30 cellular contexts compared by ENCODE assay signal in genomic region chr7:44167920-44168319, GRCh38. TPM values are rescaled to one million over a fixed set of nuclear protein-coding genes. Genes with fewer than 3 reads are reported as not detected.
DNase-seq lines count a peak whose midpoint lies in the region; ATAC-seq, FAIRE-seq and TF ChIP-seq lines count a peak whose summit lies in the region.
"Had no signal": no experiment of that assay in that cellular context is flagged by ENCODE, and none has a peak within 500 bp of the region (broad histone marks: within the 10 kb centered on the region; RNA-seq: fewer than 3 reads in every experiment).

No MANE protein-coding gene starts in this region.

- H3F3A ChIP-seq in Loucy (ENCODE audit: low read depth), result no peaks in the 10 kb centered on the region

- intact Hi-C loops in OCI-LY7 (cut with micrococcal nuclease; ENCODE audit: unreplicated experiment) (no loop called here), cardiac septum (cut with DNase I) (no loop called here)

- POLR2A ChIA-PET in OCI-LY7 (lab: Charles Lee), result no interaction called here
- POLR2A ChIA-PET in activated CD4-positive, alpha-beta memory T cell treated with anti-CD3 and anti-CD28 coated beads, Interleukin-2, amount 10 ng/mL, durations not matched to agents 7 days and 5 days (lab: Charles Lee), result no interaction called here

- ATAC-seq in memory B cell (ENCODE audit: low read depth) (peak; percentile 95), GM21423 (IDR thresholded peaks at IDR 0.05; ENCODE audit: unreplicated experiment) (no peak), HG02623 (IDR thresholded peaks at IDR 0.05; ENCODE audit: unreplicated experiment) (no peak)
- ATAC-seq: activated T-cell treated with anti-CD3 and anti-CD28 coated beads, Interleukin-2, amount 50 U/mL, for 72 hours had no signal

- CTCF ChIA-PET in OCI-LY7 (lab: Charles Lee; ENCODE audit: unreplicated experiment), result no interaction called here
- CTCF ChIA-PET in activated CD4-positive, alpha-beta memory T cell treated with anti-CD3 and anti-CD28 coated beads, Interleukin-2, amount 10 ng/mL, durations not matched to agents 7 days and 5 days (lab: Charles Lee), result no interaction called here

- H2AFZ ChIP-seq in Loucy (ENCODE audit: low read length) (peak overlapping the region; percentile 91), OCI-LY7 (ENCODE audit: low read length) (no peak overlapping the region)

- TF ChIP-seq CTCF in Loucy (conservative IDR thresholded peaks at IDR 0.05; ENCODE audit: low read length) (no peak), OCI-LY7 (conservative IDR thresholded peaks at IDR 0.05; ENCODE audit: low read length) (no peak)

- H3K4me1 Mint-ChIP-seq in memory B cell, result peaks cover 9% of the 10 kb centered on the region
- H3K4me1 Mint-ChIP-seq in activated CD4-positive, alpha-beta memory T cell treated with anti-CD3 and anti-CD28 coated beads, Interleukin-2, amount 10 ng/mL, durations not matched to agents 7 days and 5 days, result peaks cover 10% of the 10 kb centered on the region
- H3K4me1 Mint-ChIP-seq: central memory CD8-positive, alpha-beta T cell had no signal

- H3K36me3 Mint-ChIP-seq in memory B cell, result peaks cover 7% of the 10 kb centered on the region
- H3K36me3 Mint-ChIP-seq in activated CD4-positive, alpha-beta memory T cell treated with anti-CD3 and anti-CD28 coated beads, Interleukin-2, amount 10 ng/mL, durations not matched to agents 7 days and 5 days (ENCODE audit: low read depth), result no peaks in the 10 kb centered on the region

- no peak overlapping the region for H3K4me2 ChIP-seq in Loucy (ENCODE audit: low read depth, low read length, poor library complexity, severe bottlenecking)
- H3K4me2 ChIP-seq in OCI-LY7 (ENCODE audit: low read length), result peak overlapping the region; percentile 14; the same call in 1 of the 2 replicates
- H3K4me2 ChIP-seq: SK-N-SH had no signal

- H3K9me3 ChIP-seq in Loucy (ENCODE audit: insufficient read depth, low read depth, low read length) (no peaks in the 10 kb centered on the region), OCI-LY7 (ENCODE audit: low read length) (no peaks in the 10 kb centered on the region)
- H3K9me3 ChIP-seq: Caco-2, SK-N-SH had no signal

- no peak overlapping the region for H3K4me3 Mint-ChIP-seq in memory B cell
- no peak overlapping the region for H3K4me3 Mint-ChIP-seq in activated CD4-positive, alpha-beta memory T cell treated with anti-CD3 and anti-CD28 coated beads, Interleukin-2, amount 10 ng/mL, durations not matched to agents 7 days and 5 days
- H3K4me3 Mint-ChIP-seq: activated T-cell treated with anti-CD3 and anti-CD28 coated beads, Interleukin-2, amount 50 U/mL, for 72 hours; central memory CD8-positive, alpha-beta T cell had no signal

- no TSS peak for BruUV-seq in OCI-LY7 (replicated peaks; lab: Mats Ljungman, UMichigan)

- no peak overlapping the region for H3K27ac Mint-ChIP-seq in memory B cell
- H3K27ac Mint-ChIP-seq in activated CD4-positive, alpha-beta memory T cell treated with anti-CD3 and anti-CD28 coated beads, Interleukin-2, amount 10 ng/mL, durations not matched to agents 7 days and 5 days, result no peak overlapping the region
- H3K27ac Mint-ChIP-seq: activated T-cell treated with anti-CD3 and anti-CD28 coated beads, Interleukin-2, amount 50 U/mL, for 72 hours had no signal

- H3K79me2 ChIP-seq in Loucy (ENCODE audit: insufficient read depth, low read length) (no peaks in the 10 kb centered on the region), OCI-LY7 (ENCODE audit: insufficient read depth, low read depth, low read length) (no peaks in the 10 kb centered on the region)

- H4K20me1 ChIP-seq in Loucy (ENCODE audit: insufficient read depth, low read length, poor library complexity, severe bottlenecking) (no peaks in the 10 kb centered on the region), OCI-LY7 (ENCODE audit: insufficient read depth, low read length) (no peaks in the 10 kb centered on the region)

- peaks cover 3% of the 10 kb centered on the region for H3K27me3 Mint-ChIP-seq in memory B cell
- H3K27me3 Mint-ChIP-seq in activated CD4-positive, alpha-beta memory T cell treated with anti-CD3 and anti-CD28 coated beads, Interleukin-2, amount 10 ng/mL, durations not matched to agents 7 days and 5 days, result peaks cover 25% of the 10 kb centered on the region

- no peaks in the 10 kb centered on the region for H3K9me2 ChIP-seq in Loucy (replicated peaks; ENCODE audit: low read depth, low read length)
- no peaks in the 10 kb centered on the region for H3K9me2 ChIP-seq in OCI-LY7 (ENCODE audit: insufficient read depth, low read length)
- H3K9me2 ChIP-seq: SK-N-SH had no signal

- peak; percentile 55 for FAIRE-seq in GM18507 (lab: Jason Lieb, UNC)
- FAIRE-seq: H1, HTR-8/SVneo, urothelium cell line had no signal

- DNase-seq in GM18507 (ENCODE audit: extremely low spot score, insufficient read length, low read depth) (no peak), OCI-LY7 (ENCODE audit: low spot score) (peak; percentile 52), memory B cell (ENCODE audit: low spot score in 2 of 2) (no peak), cardiac septum (ENCODE audit: low spot score) (no peak)
- DNase-seq in activated CD4-positive, alpha-beta memory T cell treated with anti-CD3 and anti-CD28 coated beads, Interleukin-2, amount 10 ng/mL, durations not matched to agents 7 days and 5 days, result no peak
- DNase-seq: activated CD4-positive, alpha-beta T cell treated with anti-CD3 and anti-CD28 coated beads for 1 hour; activated naive CD4-positive, alpha-beta T cell treated with anti-CD3 and anti-CD28 coated beads, Interleukin-2, amount 50 U/mL, for 16 hours; activated T-cell treated with anti-CD3 and anti-CD28 coated beads, Interleukin-2, amount 50 U/mL, for 72 hours; anterior cingulate cortex; Caco-2; EL; foreskin fibroblast; kidney glomerular epithelial cell; NCI-H2171; NCI-H526; nucleus accumbens; SK-N-SH; stimulated activated CD4-positive, alpha-beta T cell treated with anti-CD3 and anti-CD28 coated beads, Interleukin-4, amount 100 ng/mL, for 24 hours; T-helper 9 cell had no signal

- no peak overlapping the region for H3K27ac ChIP-seq in OCI-LY7 (ENCODE audit: low read depth, low read length, poor library complexity, severe bottlenecking)
- H3K27ac ChIP-seq: epithelial cell of prostate had no signal

- H3K9ac ChIP-seq in Loucy (ENCODE audit: low read depth, low read length, poor library complexity, severe bottlenecking), result no peak overlapping the region
- H3K9ac ChIP-seq: SK-N-SH had no signal

- H3K9me3 Mint-ChIP-seq in memory B cell, result peaks cover 11% of the 10 kb centered on the region
- no peaks in the 10 kb centered on the region for H3K9me3 Mint-ChIP-seq in activated CD4-positive, alpha-beta memory T cell treated with anti-CD3 and anti-CD28 coated beads, Interleukin-2, amount 10 ng/mL, durations not matched to agents 7 days and 5 days
- H3K9me3 Mint-ChIP-seq: activated T-cell treated with anti-CD3 and anti-CD28 coated beads, Interleukin-2, amount 50 U/mL, for 72 hours had no signal

- H3K4me1 ChIP-seq in Loucy (ENCODE audit: insufficient read depth, low read length, poor library complexity, severe bottlenecking), result peaks cover 4% of the 10 kb centered on the region
- peaks cover 9% of the 10 kb centered on the region for H3K4me1 ChIP-seq in OCI-LY7 (ENCODE audit: insufficient read depth, low read length, poor library complexity, severe bottlenecking)
- H3K4me1 ChIP-seq: Caco-2 had no signal

- no peaks in the 10 kb centered on the region for H3K36me3 ChIP-seq in Loucy (ENCODE audit: insufficient read depth, low read length)
- H3K36me3 ChIP-seq in OCI-LY7 (ENCODE audit: insufficient read depth, low read length), result no peaks in the 10 kb centered on the region

- H3K4me3 ChIP-seq in Loucy (ENCODE audit: low read length, poor library complexity, severe bottlenecking) (no peak overlapping the region), OCI-LY7 (ENCODE audit: low read depth, low read length, poor library complexity, severe bottlenecking) (no peak overlapping the region)

- no peaks in the 10 kb centered on the region for H3K27me3 ChIP-seq in Loucy (ENCODE audit: insufficient read depth, low read length, poor library complexity, severe bottlenecking)

RNA-seq across cellular contexts. Expression of gene GCK, which starts 21.3 kb away (rescaled TPM):
- 0.16 TPM in 1 of 2 replicates, not detected in the other for total RNA-seq in OCI-LY7 (2014; rRNA removed; shearing (Covaris generic))
- not detected in 2 replicates for total RNA-seq in OCI-LY7 (2022)
- total RNA-seq in activated CD4-positive, alpha-beta memory T cell treated with anti-CD3 and anti-CD28 coated beads, Interleukin-2, amount 10 ng/mL, durations not matched to agents 7 days and 5 days, result not detected
- 3.7 TPM for total RNA-seq in cardiac septum
- total RNA-seq: Caco-2 had no signal

RNA-seq across cellular contexts. Expression of gene MYL7, which starts 26.8 kb away (rescaled TPM):
- total RNA-seq in OCI-LY7 (2014; rRNA removed; shearing (Covaris generic)), result not detected in 2 replicates
- total RNA-seq in OCI-LY7 (2022) (not detected in 2 replicates), cardiac septum (2,493 TPM)
- total RNA-seq in activated CD4-positive, alpha-beta memory T cell treated with anti-CD3 and anti-CD28 coated beads, Interleukin-2, amount 10 ng/mL, durations not matched to agents 7 days and 5 days, result not detected
- total RNA-seq: activated CD8-positive, alpha-beta memory T cell treated with anti-CD3 and anti-CD28 coated beads for 36 hours; activated T-cell treated with anti-CD3 and anti-CD28 coated beads, Interleukin-2, amount 50 U/mL, for 72 hours; lung microvascular endothelial cell; renal cortical epithelial cell had no signal

RNA-seq across cellular contexts. Expression of gene YKT6, which starts 32.9 kb away (rescaled TPM):
- 41.1 and 50.6 TPM in 2 replicates for total RNA-seq in OCI-LY7 (2014; rRNA removed; shearing (Covaris generic))
- total RNA-seq in OCI-LY7 (2022), result 70.5 and 74.2 TPM in 2 replicates
- 10 to 100 TPM; 59.1 to 60.9 TPM for total RNA-seq in activated CD4-positive, alpha-beta memory T cell treated with anti-CD3 and anti-CD28 coated beads, Interleukin-2, amount 10 ng/mL, durations not matched to agents 7 days and 5 days
- total RNA-seq in cardiac septum, result 56.1 TPM

RNA-seq across cellular contexts. Expression of gene POLD2, which starts 44.6 kb away (rescaled TPM):
- 205 and 230 TPM in 2 replicates for total RNA-seq in OCI-LY7 (2014; rRNA removed; shearing (Covaris generic))
- 261 and 271 TPM in 2 replicates for total RNA-seq in OCI-LY7 (2022)
- total RNA-seq in activated CD4-positive, alpha-beta memory T cell treated with anti-CD3 and anti-CD28 coated beads, Interleukin-2, amount 10 ng/mL, durations not matched to agents 7 days and 5 days, result 10 to 100 TPM; 82.3 to 84.6 TPM
- 88.1 TPM for total RNA-seq in cardiac septum

Comparison
In these comparisons a context has a peak if more than half of its experiments do, and no peak if none do; other contexts are left out.
1. RNA of gene MYL7, which starts 26.8 kb away (total RNA-seq): 2,493 TPM in cardiac septum (single experiment); not detected in activated CD4-positive, alpha-beta memory T cell treated with anti-CD3 and anti-CD28 coated beads, Interleukin-2, amount 10 ng/mL, durations not matched to agents 7 days and 5 days and not detected in OCI-LY7; every median in the first group is over 1,000 times any median in the second.